In genomic region chr10:102720775-102721301, GRCh38 we compare ENCODE assay signal across 19 cellular contexts. TPM values are rescaled to one million over a fixed set of nuclear protein-coding genes. Genes with fewer than 3 reads are reported as not detected.
DNase-seq lines count a peak whose midpoint lies in the region; ATAC-seq and TF ChIP-seq lines count a peak whose summit lies in the region.
"Had no signal": no experiment of that assay in that cellular context is flagged by ENCODE, and none has a peak within 500 bp of the region (broad histone marks: within the 10 kb centered on the region; RNA-seq: fewer than 3 reads in every experiment).

No MANE protein-coding gene starts in this region.

- TF ChIP-seq CTCF in GM23338 (conservative IDR thresholded peaks at IDR 0.05; ENCODE audit: low read depth in 2 of 2) (no peak), HEK293 (tag by site-specific recombination; IDR thresholded peaks at IDR 0.05) (no peak), endodermal cell (conservative IDR thresholded peaks at IDR 0.05) (no peak), neural progenitor cell (IDR thresholded peaks at IDR 0.05) (no peak), esophagus muscularis mucosa (IDR thresholded peaks at IDR 0.05) (no peak)

- no peaks in the 10 kb centered on the region for H3K9me2 ChIP-seq in GM23338 (ENCODE audit: insufficient read depth)

- no peak for TF ChIP-seq POLR2A in esophagus muscularis mucosa (IDR thresholded peaks at IDR 0.05; ENCODE audit: low read depth)

- H3K9me3 Mint-ChIP-seq in GM23338 (no peaks in the 10 kb centered on the region), endodermal cell (peaks cover 4% of the 10 kb centered on the region), neural progenitor cell (no peaks in the 10 kb centered on the region)
- H3K9me3 Mint-ChIP-seq: CD4-positive, alpha-beta T cell had no signal

- H3K4me1 ChIP-seq in GM23338 (ENCODE audit: insufficient read depth) (peaks cover 32% of the 10 kb centered on the region), HEK293 (ENCODE audit: control insufficient read depth, insufficient read depth, low read length) (peaks cover 12% of the 10 kb centered on the region), endodermal cell (ENCODE audit: control insufficient read depth, insufficient read depth, low read length) (peaks cover 6% of the 10 kb centered on the region), neural progenitor cell (peaks cover 18% of the 10 kb centered on the region), esophagus muscularis mucosa (peaks cover 8 to 23% (median 15%) of the 10 kb centered on the region in 4 donors)

- H3K27me3 ChIP-seq in GM23338 (ENCODE audit: insufficient read depth): no peaks in the 10 kb centered on the region
- no peaks in the 10 kb centered on the region for H3K27me3 ChIP-seq in endodermal cell (ENCODE audit: control insufficient read depth, insufficient read depth, low read length, poor library complexity, severe bottlenecking)
- no peaks in the 10 kb centered on the region for H3K27me3 ChIP-seq in neural progenitor cell
- no peaks in the 10 kb centered on the region for H3K27me3 ChIP-seq in esophagus muscularis mucosa
- H3K27me3 ChIP-seq: MG63, Peyer's patch had no signal

- H3F3A ChIP-seq in GM23338 (replicated peaks; ENCODE audit: low read depth) (0 out of 2 replicates have a peak, but pooled peaks cover 3% of the 10 kb centered on the region), neural progenitor cell (ENCODE audit: low read depth) (peaks cover 30% of the 10 kb centered on the region)

- H3K9ac ChIP-seq in endodermal cell (ENCODE audit: extremely low read depth, low read length, poor library complexity, severe bottlenecking) (no peak overlapping the region), neural progenitor cell (no peak overlapping the region)
- H3K9ac ChIP-seq: KMS-11 had no signal

- DNase-seq in GM23338 (ENCODE audit: low spot score): no peak
- DNase-seq in endodermal cell: no peak
- peak; percentile 41 for DNase-seq in neural progenitor cell (ENCODE audit: low spot score)
- no peak for DNase-seq in SKM-1 (lab: John Stamatoyannopoulos, UW; ENCODE audit: unreplicated experiment)
- no peak for DNase-seq in esophagus muscularis mucosa (ENCODE audit: extremely low spot score)
- DNase-seq: Calu3; CD4-positive, alpha-beta T cell; MG63; NCI-H1092; NCI-H146; NCI-H2081; NCI-H748 treated with DMSO at 0.1 percent for 48 hours; Peyer's patch; Right ventricle myocardium superior had no signal

- POLR2A ChIA-PET in HEK293 (lab: Yijun Ruan, JAX): interaction anchor here (0.6 to 1.2 kb wide), 3 partner anchors 44 to 196 kb away, joined by 4 read pairs; no protein-coding TSS in a partner anchor

- ATAC-seq in GM23338 (no peak), HG03095 (IDR thresholded peaks at IDR 0.05; ENCODE audit: unreplicated experiment) (no peak)

- CTCF ChIA-PET in HEK293 (lab: Yijun Ruan, JAX): interaction anchor here (0.6 to 1.3 kb wide), 6 partner anchors 42 to 958 kb away, joined by 3 to 4 read pairs (median 3); no protein-coding TSS in a partner anchor

- no peaks in the 10 kb centered on the region for H3K9me3 ChIP-seq in HEK293 (ENCODE audit: control insufficient read depth, insufficient read depth, low read depth, low read length)
- no peaks in the 10 kb centered on the region for H3K9me3 ChIP-seq in endodermal cell (ENCODE audit: control insufficient read depth, low read length)
- H3K9me3 ChIP-seq in neural progenitor cell (ENCODE audit: low read depth): no peaks in the 10 kb centered on the region
- H3K9me3 ChIP-seq in esophagus muscularis mucosa: no peaks in the 10 kb centered on the region
- H3K9me3 ChIP-seq: MG63, Peyer's patch had no signal

- H4K20me1 ChIP-seq in GM23338 (replicated peaks; ENCODE audit: insufficient read depth) (peaks cover 46% of the 10 kb centered on the region), neural progenitor cell (ENCODE audit: low read depth) (peaks cover 25% of the 10 kb centered on the region)

- no peak overlapping the region for H3K4me3 ChIP-seq in GM23338
- H3K4me3 ChIP-seq in HEK293 (ENCODE audit: low read depth, low read length): no peak overlapping the region
- peak overlapping the region; percentile 20 for H3K4me3 ChIP-seq in endodermal cell (ENCODE audit: low read length)
- no peak overlapping the region for H3K4me3 ChIP-seq in neural progenitor cell
- no peak overlapping the region for H3K4me3 ChIP-seq in esophagus muscularis mucosa
- H3K4me3 ChIP-seq: MG63, Peyer's patch, SK-N-MC had no signal

- 90 to 96% methylated on average over 3 to 4 of the region's 6 CpGs for WGBS in endodermal cell (ENCODE audit: insufficient coverage in 1 of 2, insufficient read length in 1 of 2), 2 experiments
- 72% methylated on average over 6 of the region's 6 CpGs for WGBS in esophagus muscularis mucosa

- H3K4me2 ChIP-seq in GM23338: no peak overlapping the region
- no peak overlapping the region for H3K4me2 ChIP-seq in neural progenitor cell
- H3K4me2 ChIP-seq: KMS-11 had no signal

- peaks cover 43% of the 10 kb centered on the region for H3K4me1 Mint-ChIP-seq in GM23338
- peaks cover 35% of the 10 kb centered on the region for H3K4me1 Mint-ChIP-seq in endodermal cell
- H3K4me1 Mint-ChIP-seq in neural progenitor cell: peaks cover 37% of the 10 kb centered on the region

- H3K4me3 Mint-ChIP-seq in GM23338 (no peak overlapping the region), endodermal cell (no peak overlapping the region), neural progenitor cell (no peak overlapping the region)
- H3K4me3 Mint-ChIP-seq: B cell; CD4-positive, alpha-beta T cell had no signal

- H3K27me3 Mint-ChIP-seq in GM23338 (ENCODE audit: insufficient read depth, low read depth, poor library complexity) (peaks cover 2% of the 10 kb centered on the region), endodermal cell (ENCODE audit: insufficient read depth) (no peaks in the 10 kb centered on the region), neural progenitor cell (ENCODE audit: insufficient read depth, low read depth) (no peaks in the 10 kb centered on the region)
- H3K27me3 Mint-ChIP-seq: B cell; CD4-positive, alpha-beta T cell had no signal

- H3K27ac ChIP-seq in GM23338 (ENCODE audit: low read depth) (peak overlapping the region; percentile 83), HEK293 (ENCODE audit: extremely low read depth, low read depth, low read length) (no peak overlapping the region), endodermal cell (ENCODE audit: low read depth, low read length) (no peak overlapping the region), neural progenitor cell (peak overlapping the region; percentile 45), esophagus muscularis mucosa (replicated peaks in 1 of 4) (no peak overlapping the region)
- H3K27ac ChIP-seq: KMS-11, Peyer's patch, SK-N-MC had no signal

- H2AFZ ChIP-seq in GM23338 (no peak overlapping the region), neural progenitor cell (replicated peaks) (no peak overlapping the region)

- H3K36me3 Mint-ChIP-seq in GM23338 (ENCODE audit: low read depth): peaks cover 54% of the 10 kb centered on the region
- peaks cover 29% of the 10 kb centered on the region for H3K36me3 Mint-ChIP-seq in endodermal cell (ENCODE audit: low read depth)
- H3K36me3 Mint-ChIP-seq in neural progenitor cell: peaks cover 18% of the 10 kb centered on the region

- no peak for TF ChIP-seq EP300 in esophagus muscularis mucosa (IDR thresholded peaks at IDR 0.05)

- H3K36me3 ChIP-seq in GM23338 (ENCODE audit: insufficient read depth) (peaks cover 19% of the 10 kb centered on the region; the same call in 1 of the 2 replicates), HEK293 (ENCODE audit: control insufficient read depth in 2 of 2, insufficient read depth in 1 of 2, low read length in 2 of 2) (peaks cover 17 to 31% of the 10 kb centered on the region in 2 experiments; a peak in 2 of 3 replicates), endodermal cell (ENCODE audit: control insufficient read depth, insufficient read depth, low read length) (peaks cover 25% of the 10 kb centered on the region), neural progenitor cell (peaks cover 8% of the 10 kb centered on the region), esophagus muscularis mucosa (no peaks in the 10 kb centered on the region)
- H3K36me3 ChIP-seq: Peyer's patch had no signal

- peak overlapping the region; percentile 88 for H3K27ac Mint-ChIP-seq in GM23338
- no peak overlapping the region for H3K27ac Mint-ChIP-seq in endodermal cell
- peak overlapping the region; percentile 10 for H3K27ac Mint-ChIP-seq in neural progenitor cell
- H3K27ac Mint-ChIP-seq: B cell; CD4-positive, alpha-beta T cell had no signal

- intact Hi-C loops in esophagus muscularis mucosa (cut with DNase I): no loop called here

- H3K79me2 ChIP-seq in GM23338 (replicated peaks; ENCODE audit: insufficient read depth) (peaks cover 90% of the 10 kb centered on the region), neural progenitor cell (ENCODE audit: low read depth) (peaks cover 94% of the 10 kb centered on the region)

TF ChIP-seq in HEK293, 187 proteins besides CTCF, POLR2A, EP300 and RAD21:
- no peak for TF ChIP-seq ZNF37A (tag by site-specific recombination; IDR thresholded peaks at IDR 0.05)
- peak; percentile 93 for TF ChIP-seq MZF1 (tag by site-specific recombination; IDR thresholded peaks at IDR 0.05; ENCODE audit: borderline replicate concordance)
- TF ChIP-seq ZNF610 (tag by site-specific recombination; IDR thresholded peaks at IDR 0.05; ENCODE audit: borderline replicate concordance): no peak

RNA-seq across cellular contexts. Expression of gene SFXN2, which starts 6.4 kb away (rescaled TPM):
- 5.7 and 9.1 TPM in 2 replicates for total RNA-seq in GM23338 (2014; rRNA removed; shearing (Covaris generic))
- 6.2 and 7.2 TPM in 2 replicates for polyA plus RNA-seq in GM23338 (2016; fragmentation: Nextera tagmentation; extraction: Ambion mirVana)
- total RNA-seq in endodermal cell: 10 to 100 TPM; 30.5 to 32.9 TPM
- 13.6 TPM for polyA plus RNA-seq in endodermal cell (2013, experiment 1 of 2)
- 13.7 TPM for polyA plus RNA-seq in endodermal cell (2013, experiment 2 of 2)
- total RNA-seq in neural progenitor cell (ENCODE audit: low replicate concordance): 6.4 and 15.5 TPM in 2 replicates
- total RNA-seq in esophagus muscularis mucosa: 1 to 10 TPM; 1.2 to 4.0 (median 2.9) TPM

RNA-seq across cellular contexts. Expression of gene ARL3, which starts 6.6 kb away (rescaled TPM):
- 8.5 and 9.4 TPM in 2 replicates for total RNA-seq in GM23338 (2014; rRNA removed; shearing (Covaris generic))
- polyA plus RNA-seq in GM23338 (2016; fragmentation: Nextera tagmentation; extraction: Ambion mirVana): 22.6 and 23.0 TPM in 2 replicates
- total RNA-seq in endodermal cell (10 to 100 TPM; 20.3 to 25.6 TPM), neural progenitor cell (ENCODE audit: low replicate concordance) (20.8 and 29.7 TPM in 2 replicates), esophagus muscularis mucosa (1 to 10 TPM; 7.9 to 9.8 (median 8.4) TPM)
- 31.4 TPM for polyA plus RNA-seq in endodermal cell (2013, experiment 1 of 2)
- polyA plus RNA-seq in endodermal cell (2013, experiment 2 of 2): 30.8 TPM

RNA-seq across cellular contexts. Expression of gene WBP1L, which starts 22.9 kb away (rescaled TPM):
- 48.5 and 55.7 TPM in 2 replicates for total RNA-seq in GM23338 (2014; rRNA removed; shearing (Covaris generic))
- polyA plus RNA-seq in GM23338 (2016; fragmentation: Nextera tagmentation; extraction: Ambion mirVana): 5.1 and 7.0 TPM in 2 replicates
- total RNA-seq in endodermal cell (10 to 100 TPM; 23.5 to 25.8 TPM), neural progenitor cell (ENCODE audit: low replicate concordance) (21.1 and 29.3 TPM in 2 replicates), esophagus muscularis mucosa (100 to 1,000 TPM in 2 of 4 donors, 10 to 100 TPM in 2; 88.5 to 147 (median 112) TPM)
- 30.2 TPM for polyA plus RNA-seq in endodermal cell (2013, experiment 1 of 2)
- polyA plus RNA-seq in endodermal cell (2013, experiment 2 of 2): 29.0 TPM

Comparison
In these comparisons a context has a peak if more than half of its experiments do, and no peak if none do; other contexts are left out.
1. H3K27ac ChIP-seq: peak in GM23338 (single experiment) and neural progenitor cell (single experiment); none in HEK293 (single experiment), endodermal cell (single experiment) and esophagus muscularis mucosa (0 of 4).